In the genomic region with DNA sequence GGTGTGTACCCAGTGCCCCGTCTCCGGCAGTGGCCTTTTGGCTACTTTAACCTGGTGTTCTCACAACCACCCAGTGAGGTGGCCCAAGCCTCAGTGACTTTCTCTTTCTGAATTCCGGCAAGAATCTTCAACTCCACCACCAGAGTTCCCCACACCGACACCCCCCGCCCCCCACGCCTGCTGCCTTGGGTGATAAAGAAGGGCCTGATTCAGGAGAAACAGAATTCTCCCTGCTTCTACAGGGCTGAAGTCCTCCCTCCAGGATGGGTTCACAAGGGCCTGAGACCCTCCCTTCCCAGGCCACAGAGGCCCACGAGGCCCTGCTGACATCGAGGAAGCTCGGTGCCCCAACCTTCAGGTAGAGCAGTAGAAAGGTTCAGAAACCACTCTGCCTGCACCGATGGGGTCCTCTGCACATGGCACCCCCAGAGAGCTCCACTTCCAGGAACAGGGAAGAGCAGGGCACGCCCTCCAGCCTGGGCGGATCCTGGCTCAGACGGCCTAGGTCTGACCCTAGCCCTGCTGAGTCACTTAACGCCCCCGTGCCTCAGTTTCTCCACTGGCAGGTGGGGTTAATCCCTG, we compare ENCODE assay signal across 8 cellular contexts. TPM values are rescaled to one million over a fixed set of nuclear protein-coding genes. Genes with fewer than 3 reads are reported as not detected.
DNase-seq lines count a peak whose midpoint lies in the region; ATAC-seq and TF ChIP-seq lines count a peak whose summit lies in the region.

No MANE protein-coding gene starts in this region.

- no peak for TF ChIP-seq CTCF in IMR-90 (conservative IDR thresholded peaks at IDR 0.05; ENCODE audit: low read depth, low read length)
- no peak for TF ChIP-seq CTCF in brain (conservative IDR thresholded peaks at IDR 0.05)

- WGBS in IMR-90 (ENCODE audit: extremely low coverage in 2 of 2, insufficient read length in 1 of 2), 2 experiments, result 6% methylated on average over 6 of the region's 15 CpGs; no CpG with 5 or more reads in 1 of the 2 experiments

- BruUV-seq in IMR-90 (replicated peaks; lab: Mats Ljungman, UMichigan), result no TSS peak

- peaks cover 10% of the 10 kb centered on the region for H3K27me3 Mint-ChIP-seq in brain

- H3K27ac ChIP-seq in BLaER1 (peak overlapping the region; percentile 81), IMR-90 (ENCODE audit: insufficient read depth, low read length) (peak overlapping the region; percentile 51; the same call in 1 of the 2 replicates), muscle layer of duodenum (ENCODE audit: low read length) (no peak overlapping the region)

- H2BK20ac ChIP-seq in IMR-90 (ENCODE audit: low read depth, low read length), result no peak overlapping the region

- peak overlapping the region; percentile 70 for H2AK5ac ChIP-seq in IMR-90 (ENCODE audit: low read depth, low read length)

- CTCF ChIA-PET in IMR-90 (lab: Yijun Ruan, JAX), result interaction anchor here (1.6 to 3.6 kb wide), 2 partner anchors 61 to 62 kb away, joined by 3 to 17 read pairs; partner anchors contain the start of gene NOTUM

- POLR2A ChIA-PET in IMR-90 (lab: Charles Lee; ENCODE audit: unreplicated experiment), result interaction anchor here (0.6 kb wide), 1 partner anchor 81 kb away, joined by 11 read pairs; no protein-coding TSS in a partner anchor

- H4K8ac ChIP-seq in IMR-90 (ENCODE audit: low read depth in 2 of 2, low read length in 2 of 2), result peak overlapping the region in 1 of 2 experiments; percentile 13; a peak in 1 of 4 replicates

- H2AFZ ChIP-seq in IMR-90 (replicated peaks; ENCODE audit: low read length, poor library complexity), result peak overlapping the region; percentile 98

- no peak for TF ChIP-seq POLR2A in IMR-90 (IDR thresholded peaks at IDR 0.05; ENCODE audit: low read depth, low read length)

- H2BK5ac ChIP-seq in IMR-90 (ENCODE audit: low read depth, low read length, poor library complexity, severe bottlenecking), result no peak overlapping the region

- TF ChIP-seq RAD21 in IMR-90 (IDR thresholded peaks at IDR 0.05; ENCODE audit: low read length), result no peak

- no peaks in the 10 kb centered on the region for H3K9me3 ChIP-seq in BLaER1
- no peaks in the 10 kb centered on the region for H3K9me3 ChIP-seq in IMR-90 (ENCODE audit: control insufficient read depth, insufficient read depth, low read length)
- H3K9me3 ChIP-seq in muscle layer of duodenum (ENCODE audit: control insufficient read depth in 1 of 2, low read length in 2 of 2), result no peaks in the 10 kb centered on the region

- H3K9ac ChIP-seq in BLaER1 (peak overlapping the region; percentile 84), IMR-90 (ENCODE audit: low read depth, low read length) (peak overlapping the region; percentile 71)

- no peak overlapping the region for H4K5ac ChIP-seq in IMR-90 (ENCODE audit: low read depth, low read length)

- H3K18ac ChIP-seq in IMR-90 (ENCODE audit: low read depth, low read length), result no peak overlapping the region

- H3K79me1 ChIP-seq in IMR-90 (ENCODE audit: low read depth in 1 of 2, low read length in 2 of 2), result peaks cover 12 to 46% of the 10 kb centered on the region in 2 experiments

- H3K36me3 ChIP-seq in BLaER1, result peaks cover 42% of the 10 kb centered on the region
- H3K36me3 ChIP-seq in IMR-90 (ENCODE audit: control insufficient read depth, insufficient read depth, low read length), result peaks cover 6% of the 10 kb centered on the region; the same call in 1 of the 2 replicates
- peaks cover 0 to 13% of the 10 kb centered on the region in 2 donors for H3K36me3 ChIP-seq in muscle layer of duodenum (ENCODE audit: control insufficient read depth in 1 of 2, insufficient read depth in 2 of 2, low read length in 2 of 2)

- in situ Hi-C loops in IMR-90 (cut with MboI; ENCODE audit: low sequenced_read_pairs), result no loop called here

- H3K4ac ChIP-seq in IMR-90 (ENCODE audit: low read depth, low read length), result peak overlapping the region; percentile 31; the same call in 1 of the 2 replicates

- H3K4me2 ChIP-seq in BLaER1 (peak overlapping the region; percentile 90), IMR-90 (ENCODE audit: low read depth, low read length) (peak overlapping the region; percentile 99)

- peaks cover 26% of the 10 kb centered on the region for H3K4me1 Mint-ChIP-seq in brain

- ATAC-seq in IMR-90 (ENCODE audit: low read depth), result no peak
- ATAC-seq in GM18498 (IDR thresholded peaks at IDR 0.05; ENCODE audit: unreplicated experiment), result no peak

- no peaks in the 10 kb centered on the region for H3K27me3 ChIP-seq in BLaER1
- H3K27me3 ChIP-seq in IMR-90 (ENCODE audit: control insufficient read depth, insufficient read depth, low read length), result no peaks in the 10 kb centered on the region
- no peaks in the 10 kb centered on the region for H3K27me3 ChIP-seq in muscle layer of duodenum (ENCODE audit: low read depth, low read length)

- H3K9me1 ChIP-seq in IMR-90 (ENCODE audit: insufficient read depth, low read length), result no peaks in the 10 kb centered on the region

- H4K20me1 ChIP-seq in BLaER1 (peaks cover 41% of the 10 kb centered on the region), IMR-90 (ENCODE audit: insufficient read depth, low read length) (peaks cover 24% of the 10 kb centered on the region)

- intact Hi-C loops in IMR-90 (cut with micrococcal nuclease), result loop anchor here (1.0 to 2.0 kb wide), 2 partner anchors 63 to 149 kb away; no protein-coding TSS in a partner anchor

- H2BK15ac ChIP-seq in IMR-90 (ENCODE audit: low read depth, low read length), result no peak overlapping the region

- no peaks in the 10 kb centered on the region for H3K9me3 Mint-ChIP-seq in brain

- peak overlapping the region; percentile 1; the same call in 1 of the 2 replicates for H4K91ac ChIP-seq in IMR-90 (ENCODE audit: insufficient read depth, low read depth, low read length)

- H3K4me3 ChIP-seq in BLaER1 (peak overlapping the region; percentile 93), IMR-90 (ENCODE audit: insufficient read depth, low read depth, low read length) (peak overlapping the region; percentile 92), muscle layer of duodenum (ENCODE audit: low read depth in 1 of 2, low read length in 2 of 2) (peak overlapping the region; percentile 74 to 75)

- H3K56ac ChIP-seq in IMR-90 (ENCODE audit: extremely low read depth, insufficient read depth, low read length), result no peak overlapping the region

- dilution Hi-C loops in IMR-90 (cut with HindIII; ENCODE audit: low sequenced_read_pairs, unreplicated experiment), result no loop called here

- H3K4me3 Mint-ChIP-seq in brain, result peak overlapping the region; percentile 83 to 89 (median 85)

- peak overlapping the region; percentile 69 for H3K23ac ChIP-seq in IMR-90 (ENCODE audit: low read depth, low read length)

- H2AK9ac ChIP-seq in IMR-90 (replicated peaks; ENCODE audit: low read depth, low read length, poor library complexity), result peak overlapping the region; percentile 90

- H3K14ac ChIP-seq in IMR-90 (replicated peaks; ENCODE audit: low read depth, low read length), result peak overlapping the region; percentile 23; the same call in 1 of the 2 replicates

- no peak overlapping the region for H2BK120ac ChIP-seq in IMR-90 (ENCODE audit: low read depth, low read length)

- H3K4me1 ChIP-seq in BLaER1 (peaks cover 41% of the 10 kb centered on the region), IMR-90 (ENCODE audit: control insufficient read depth, insufficient read depth, low read length) (peaks cover 13% of the 10 kb centered on the region), muscle layer of duodenum (ENCODE audit: control insufficient read depth in 1 of 2, insufficient read depth in 2 of 2, low read length in 2 of 2) (peaks cover 12 to 28% of the 10 kb centered on the region in 2 donors)

- H3K27ac Mint-ChIP-seq in brain, result peak overlapping the region in 3 of 5 experiments; percentile 41 to 72 (median 47)

- H3K36me3 Mint-ChIP-seq in brain, result no peaks in the 10 kb centered on the region

- DNase-seq in IMR-90, result no peak
- no peak for DNase-seq in SIG-M5 (lab: John Stamatoyannopoulos, UW)
- DNase-seq in MV-4-11 (lab: John Stamatoyannopoulos, UW), result no peak
- no peak for DNase-seq in DMS153 (lab: John Stamatoyannopoulos, UW)

TF ChIP-seq in IMR-90, 13 proteins besides CTCF, POLR2A, EP300 and RAD21 (continues in another document):
- TF ChIP-seq CEBPB (IDR thresholded peaks at IDR 0.05; ENCODE audit: low read depth, low read length), result no peak
- no peak for TF ChIP-seq FOS (IDR thresholded peaks at IDR 0.05; ENCODE audit: low read depth, low read length)
- no peak for TF ChIP-seq MXI1 (IDR thresholded peaks at IDR 0.05; ENCODE audit: borderline replicate concordance, low read depth, low read length)
- no peak for TF ChIP-seq CHD1 (IDR thresholded peaks at IDR 0.05; ENCODE audit: low read depth, low read length)
- no peak for TF ChIP-seq RCOR1 (IDR thresholded peaks at IDR 0.05; ENCODE audit: insufficient replicate concordance, low read length)
- TF ChIP-seq MAZ (IDR thresholded peaks at IDR 0.05; ENCODE audit: borderline replicate concordance, low read depth, low read length), result no peak

RNA-seq across cellular contexts. Expression of gene CENPX, which starts 0.9 kb away (rescaled TPM):
- 44.8 and 45.3 TPM in 2 replicates for total RNA-seq in IMR-90 (2012; rRNA removed)
- 86.8 and 100 TPM in 2 replicates for polyA plus RNA-seq in IMR-90 (2012; rRNA removed)
- polyA plus RNA-seq in IMR-90 (2012; cell fraction: cytosol; rRNA removed), result 102 and 133 TPM in 2 replicates
- polyA plus RNA-seq in IMR-90 (2012; cell fraction: nucleus; rRNA removed; ENCODE audit: low replicate concordance), result 82.2 and 166 TPM in 2 replicates
- polyA plus RNA-seq in brain (ENCODE audit: insufficient read depth, low read depth, low replicate concordance), result 160 TPM

RNA-seq across cellular contexts. Expression of gene LRRC45, which starts 1.3 kb away (rescaled TPM):
- 7.2 and 7.8 TPM in 2 replicates for total RNA-seq in IMR-90 (2012; rRNA removed)
- polyA plus RNA-seq in IMR-90 (2012; rRNA removed) (10.2 and 10.9 TPM in 2 replicates), brain (ENCODE audit: insufficient read depth, low read depth, low replicate concordance) (11.2 TPM)
- 6.8 and 8.0 TPM in 2 replicates for polyA plus RNA-seq in IMR-90 (2012; cell fraction: cytosol; rRNA removed)
- 46.7 and 84.8 TPM in 2 replicates for polyA plus RNA-seq in IMR-90 (2012; cell fraction: nucleus; rRNA removed; ENCODE audit: low replicate concordance)

RNA-seq across cellular contexts. Expression of gene RAC3, which starts 9.7 kb away (rescaled TPM):
- total RNA-seq in IMR-90 (2012; rRNA removed), result 5.7 and 7.2 TPM in 2 replicates
- polyA plus RNA-seq in IMR-90 (2012; rRNA removed) (23.4 and 32.0 TPM in 2 replicates), brain (ENCODE audit: insufficient read depth, low read depth, low replicate concordance) (65.2 TPM)
- polyA plus RNA-seq in IMR-90 (2012; cell fraction: cytosol; rRNA removed), result 34.9 and 48.2 TPM in 2 replicates
- 20.2 and 75.8 TPM in 2 replicates for polyA plus RNA-seq in IMR-90 (2012; cell fraction: nucleus; rRNA removed; ENCODE audit: low replicate concordance)

RNA-seq across cellular contexts. Expression of gene DCXR, which starts 15.7 kb away (rescaled TPM):
- 36.6 and 36.9 TPM in 2 replicates for total RNA-seq in IMR-90 (2012; rRNA removed)
- polyA plus RNA-seq in IMR-90 (2012; rRNA removed), result 129 and 139 TPM in 2 replicates
- polyA plus RNA-seq in IMR-90 (2012; cell fraction: cytosol; rRNA removed), result 135 and 154 TPM in 2 replicates
- 94.9 and 309 TPM in 2 replicates for polyA plus RNA-seq in IMR-90 (2012; cell fraction: nucleus; rRNA removed; ENCODE audit: low replicate concordance)
- polyA plus RNA-seq in brain (ENCODE audit: insufficient read depth, low read depth, low replicate concordance), result 170 TPM

RNA-seq across cellular contexts. Expression of gene RFNG, which starts 29.8 kb away (rescaled TPM):
- total RNA-seq in IMR-90 (2012; rRNA removed), result 6.8 and 8.6 TPM in 2 replicates
- polyA plus RNA-seq in IMR-90 (2012; rRNA removed) (47.3 and 51.1 TPM in 2 replicates), brain (ENCODE audit: insufficient read depth, low read depth, low replicate concordance) (45.0 TPM)
- polyA plus RNA-seq in IMR-90 (2012; cell fraction: cytosol; rRNA removed), result 27.2 and 51.3 TPM in 2 replicates
- polyA plus RNA-seq in IMR-90 (2012; cell fraction: nucleus; rRNA removed; ENCODE audit: low replicate concordance), result 271 and 643 TPM in 2 replicates
